ENCODE assay signal across 26 cellular contexts in the genomic region with DNA sequence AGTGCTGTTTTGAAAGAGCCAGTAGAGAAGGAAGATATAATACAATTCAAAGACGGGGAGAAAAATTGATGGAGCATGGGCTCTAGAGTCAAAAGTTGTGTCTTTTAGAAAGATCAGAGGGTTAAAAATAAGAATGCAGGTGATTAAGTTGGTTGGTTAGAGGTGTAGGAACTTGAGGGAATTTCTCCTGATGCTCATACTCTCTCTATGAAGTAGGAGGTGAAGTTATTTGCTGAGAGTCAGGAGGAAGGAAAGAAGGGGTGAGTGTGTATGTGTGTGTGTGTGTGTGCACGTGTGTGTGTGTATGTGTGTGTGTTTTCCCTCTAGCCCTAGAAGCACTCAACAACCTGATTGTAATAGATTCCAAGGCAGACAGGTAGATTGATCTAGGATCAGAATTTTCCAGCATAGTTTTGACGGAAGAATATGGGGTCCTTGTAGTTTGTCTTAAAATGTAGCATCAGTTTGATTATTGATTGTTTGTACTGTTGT.
DNase-seq lines count a peak whose midpoint lies in the region; ATAC-seq, FAIRE-seq and TF ChIP-seq lines count a peak whose summit lies in the region.
"Had no signal": no experiment of that assay in that cellular context is flagged by ENCODE, and none has a peak within 500 bp of the region (broad histone marks: within the 10 kb centered on the region; RNA-seq: fewer than 3 reads in every experiment).

No MANE protein-coding gene starts in this region.

- DNase-seq in PC-3 = no peak
- no peak for DNase-seq in K562 (ENCODE audit: extremely low read depth in 1 of 4, low spot score in 3 of 4)
- no peak for DNase-seq in right lobe of liver
- no peak for DNase-seq in suprapubic skin (ENCODE audit: low spot score in 2 of 2)
- DNase-seq in nephron progenitor cell = no peak
- no peak for DNase-seq in medulla oblongata (ENCODE audit: extremely low spot score)
- DNase-seq: activated CD4-positive, CD25-positive, alpha-beta regulatory T cell; activated CD8-positive, alpha-beta T cell treated with anti-CD3 and anti-CD28 coated beads for 36 hours; activated gamma-delta T cell treated with Interleukin-2 at 50 U/mL for 16 hours; activated T-cell treated with anti-CD3 and anti-CD28 coated beads for 4 hours; adrenal gland; CD4-positive, alpha-beta memory T cell; endodermal cell; naive B cell; NCI-H1436; NCI-H2107; NCI-H446 treated with DMSO at 0.1 percent for 48 hours; occipital lobe; SHP77; stimulated activated CD4-positive, alpha-beta T cell treated with anti-CD3 and anti-CD28 coated beads, Interleukin-4, amount 100 ng/mL, for 24 hours; stimulated activated naive CD4-positive, alpha-beta T cell treated with Interleukin-2 at 50 U/mL for 16 hours had no signal

- intact Hi-C loops in PC-3 (cut with micrococcal nuclease) (no loop called here), K562 (cut with micrococcal nuclease) (no loop called here), right lobe of liver (cut with DNase I) (loop anchor here in 1 of 2 donors (10.0 kb wide), 1 partner anchor 49 kb away; no protein-coding TSS in a partner anchor)

- H3K27ac Mint-ChIP-seq in nephron progenitor cell = no peak overlapping the region
- H3K27ac Mint-ChIP-seq: activated CD8-positive, alpha-beta T cell treated with anti-CD3 and anti-CD28 coated beads for 36 hours; CD4-positive, alpha-beta memory T cell; endodermal cell; naive B cell had no signal

- TF ChIP-seq CTCF in PC-3 (conservative IDR thresholded peaks at IDR 0.05; ENCODE audit: low read depth, low read length) (no peak), K562 (IDR thresholded peaks at IDR 0.05 in 2 of 3, conservative IDR thresholded peaks at IDR 0.05 in 1 of 3; ENCODE audit: insufficient read depth in 2 of 3, low read depth in 1 of 3, low read length in 3 of 3) (no peak), right lobe of liver (IDR thresholded peaks at IDR 0.05) (no peak), suprapubic skin (IDR thresholded peaks at IDR 0.05) (no peak), nephron progenitor cell (IDR thresholded peaks at IDR 0.05) (no peak)

- H2AFZ ChIP-seq in PC-3 (ENCODE audit: low read length) = no peak overlapping the region
- no peak overlapping the region for H2AFZ ChIP-seq in K562 (ENCODE audit: low read depth, low read length)

- H3K4me1 Mint-ChIP-seq in nephron progenitor cell = peaks cover 4% of the 10 kb centered on the region

- CTCF ChIA-PET in PC-3 (lab: Charles Lee) = no interaction called here
- CTCF ChIA-PET in K562 (lab: Yijun Ruan, JAX; ENCODE audit: low intra/inter-chr PET ratio) = no interaction called here

- TF ChIP-seq EP300 in K562 (IDR thresholded peaks at IDR 0.05; ENCODE audit: low read length) = no peak
- TF ChIP-seq EP300 in suprapubic skin (IDR thresholded peaks at IDR 0.05) = no peak

- H3K9me3 ChIP-seq in PC-3 (ENCODE audit: low read length) (no peaks in the 10 kb centered on the region), K562 (replicated peaks; ENCODE audit: control insufficient read depth, insufficient read depth, low read depth, low read length) (no peaks in the 10 kb centered on the region), right lobe of liver (no peaks in the 10 kb centered on the region), suprapubic skin (no peaks in the 10 kb centered on the region)
- H3K9me3 ChIP-seq: adrenal gland had no signal

- no peaks in the 10 kb centered on the region for H3K36me3 ChIP-seq in PC-3 (ENCODE audit: low read depth, low read length)
- H3K36me3 ChIP-seq in K562 (ENCODE audit: control insufficient read depth, insufficient read depth, low read length) = no peaks in the 10 kb centered on the region
- peaks cover 0 to 5% (median 0%) of the 10 kb centered on the region in 4 donors for H3K36me3 ChIP-seq in right lobe of liver
- no peaks in the 10 kb centered on the region for H3K36me3 ChIP-seq in suprapubic skin
- H3K36me3 ChIP-seq: adrenal gland had no signal

- H3K9me3 Mint-ChIP-seq in nephron progenitor cell = no peaks in the 10 kb centered on the region
- H3K9me3 Mint-ChIP-seq: activated CD8-positive, alpha-beta T cell treated with anti-CD3 and anti-CD28 coated beads for 36 hours; CD4-positive, alpha-beta memory T cell; endodermal cell; naive B cell had no signal

- peak overlapping the region; percentile 37 for H3K27ac ChIP-seq in PC-3 (ENCODE audit: low read length)
- H3K27ac ChIP-seq in K562 (ENCODE audit: extremely low read depth, low read depth, low read length) = peak overlapping the region; percentile 40; the same call in 2 of the 3 replicates
- H3K27ac ChIP-seq in right lobe of liver = peak overlapping the region in 2 of 3 donors; percentile 55 to 65
- peak overlapping the region; percentile 18 for H3K27ac ChIP-seq in suprapubic skin
- H3K27ac ChIP-seq: KMS-11 had no signal

- no TSS peak for BruUV-seq in PC-3 (replicated peaks; lab: Mats Ljungman, UMichigan)
- BruUV-seq in K562 (replicated peaks; lab: Mats Ljungman, UMichigan) = no TSS peak

- H3K9ac ChIP-seq in PC-3 (ENCODE audit: low read length) (no peak overlapping the region), K562 (ENCODE audit: insufficient read depth in 1 of 2, low read depth in 2 of 2, low read length in 2 of 2) (no peak overlapping the region)
- H3K9ac ChIP-seq: KMS-11 had no signal

- TF ChIP-seq POLR2A in K562 (conservative IDR thresholded peaks at IDR 0.05) (no peak), right lobe of liver (IDR thresholded peaks at IDR 0.05) (no peak), suprapubic skin (IDR thresholded peaks at IDR 0.05) (no peak)

- ATAC-seq in PC-3 = no peak
- no peak for ATAC-seq in K562
- ATAC-seq in right lobe of liver = no peak
- ATAC-seq in HG03175 (IDR thresholded peaks at IDR 0.05; ENCODE audit: unreplicated experiment) = no peak

- H3K27me3 ChIP-seq in PC-3 (ENCODE audit: low read length) (no peaks in the 10 kb centered on the region), K562 (ENCODE audit: control insufficient read depth in 2 of 2, insufficient read depth in 2 of 2, low read length in 2 of 2) (no peaks in the 10 kb centered on the region), right lobe of liver (no peaks in the 10 kb centered on the region), suprapubic skin (no peaks in the 10 kb centered on the region)
- H3K27me3 ChIP-seq: adrenal gland had no signal

- H3F3A ChIP-seq in PC-3 (ENCODE audit: low read length, unreplicated experiment) = no peaks in the 10 kb centered on the region

- H4K20me1 ChIP-seq in PC-3 (ENCODE audit: low read length) (peaks cover 41% of the 10 kb centered on the region), K562 (replicated peaks; ENCODE audit: control insufficient read depth, insufficient read depth, low read length) (0 out of 2 replicates have a peak, but pooled peaks cover 3% of the 10 kb centered on the region)

- no peak for FAIRE-seq in K562 (lab: Jason Lieb, UNC)
- FAIRE-seq: bronchial epithelial cell, colon, islet of Langerhans had no signal

- no peak overlapping the region for H3K4me3 Mint-ChIP-seq in nephron progenitor cell
- H3K4me3 Mint-ChIP-seq: activated CD8-positive, alpha-beta T cell treated with anti-CD3 and anti-CD28 coated beads for 36 hours; CD4-positive, alpha-beta memory T cell; endodermal cell; naive B cell had no signal

- in situ Hi-C loops in K562 (cut with MboI) = no loop called here

- peaks cover 28% of the 10 kb centered on the region for H3K36me3 Mint-ChIP-seq in nephron progenitor cell (ENCODE audit: low read depth)
- H3K36me3 Mint-ChIP-seq: naive B cell had no signal

- H3K4me1 ChIP-seq in PC-3 (ENCODE audit: insufficient read depth, low read length) (peaks cover 37% of the 10 kb centered on the region), K562 (replicated peaks in 1 of 2; ENCODE audit: control insufficient read depth in 2 of 2, insufficient read depth in 2 of 2, low read length in 2 of 2) (peaks cover 26 to 45% of the 10 kb centered on the region in 2 experiments), right lobe of liver (peaks cover 0 to 57% (median 6%) of the 10 kb centered on the region in 4 donors), suprapubic skin (peaks cover 69% of the 10 kb centered on the region)

- POLR2A ChIA-PET in PC-3 (lab: Charles Lee; ENCODE audit: unreplicated experiment) = no interaction called here
- POLR2A ChIA-PET in K562 (lab: Yijun Ruan, JAX) = interaction anchor here (1.0 to 1.5 kb wide), 2 partner anchors 10 to 11 kb away, joined by 3 to 8 read pairs; no protein-coding TSS in a partner anchor

- WGBS in K562 (ENCODE audit: insufficient coverage, low coverage, missing lambda C conversion rate) = 39% methylated on average over 3 of the region's 3 CpGs
- 67% methylated on average over 3 of the region's 3 CpGs for WGBS in right lobe of liver (ENCODE audit: insufficient coverage, low coverage, low lambda C conversion rate, missing lambda C conversion rate)
- 71% methylated on average over 3 of the region's 3 CpGs for WGBS in suprapubic skin

- H3K4me3 ChIP-seq in PC-3 (ENCODE audit: low read length) (no peak overlapping the region), K562 (no peak overlapping the region), right lobe of liver (no peak overlapping the region), suprapubic skin (no peak overlapping the region)
- H3K4me3 ChIP-seq: adrenal gland had no signal

- no peak for TF ChIP-seq RAD21 in K562 (CRISPR knock-in tag; conservative IDR thresholded peaks at IDR 0.05 in 1 of 2, IDR thresholded peaks at IDR 0.05 in 1 of 2)

- H3K79me2 ChIP-seq in PC-3 (ENCODE audit: low read length) (peaks cover 93% of the 10 kb centered on the region), K562 (ENCODE audit: control insufficient read depth, insufficient read depth, low read length) (peaks cover 39% of the 10 kb centered on the region)

- H3K9me2 ChIP-seq in PC-3 (replicated peaks; ENCODE audit: low read length) = no peaks in the 10 kb centered on the region

- no peaks in the 10 kb centered on the region for H3K9me1 ChIP-seq in K562 (ENCODE audit: control insufficient read depth, insufficient read depth, low read length)

- no peaks in the 10 kb centered on the region for H3K27me3 Mint-ChIP-seq in nephron progenitor cell (ENCODE audit: low read depth, poor library complexity)
- H3K27me3 Mint-ChIP-seq: activated CD8-positive, alpha-beta T cell treated with anti-CD3 and anti-CD28 coated beads for 36 hours; CD4-positive, alpha-beta memory T cell had no signal

- H3K4me2 ChIP-seq in PC-3 (ENCODE audit: low read length) (peak overlapping the region; percentile 35), K562 (ENCODE audit: insufficient read depth, low read length) (peak overlapping the region; percentile 44)
- H3K4me2 ChIP-seq: KMS-11 had no signal
